In genomic region chr3:55488398-55489055, GRCh38 we compare ENCODE assay signal across 8 cellular contexts. TPM values are rescaled to one million over a fixed set of nuclear protein-coding genes. Genes with fewer than 3 reads are reported as not detected.
DNase-seq lines count a peak whose midpoint lies in the region; ATAC-seq and TF ChIP-seq lines count a peak whose summit lies in the region.

No MANE protein-coding gene starts in this region.

- peak overlapping the region; percentile 100 for H3K4me2 ChIP-seq in GM23248 (ENCODE audit: unreplicated experiment)

- peak; percentile 81 for DNase-seq in Ammon's horn (ENCODE audit: low spot score)
- DNase-seq in GM23248 = peak; percentile 86
- DNase-seq in fibroblast of the conjunctiva (ENCODE audit: low read depth) = peak; percentile 73
- peak; percentile 77 for DNase-seq in nephron progenitor cell
- DNase-seq in CD4-positive, alpha-beta memory T cell = no peak
- DNase-seq in NCI-H1694 (lab: John Stamatoyannopoulos, UW) = no peak

- no peaks in the 10 kb centered on the region for H3K9me2 ChIP-seq in GM23248 (ENCODE audit: insufficient read depth)

- POLR2A ChIA-PET in CD4-positive, alpha-beta memory T cell (lab: Charles Lee; ENCODE audit: partially characterized antibody) = no interaction called here

- H3K27ac Mint-ChIP-seq in nephron progenitor cell = peak overlapping the region; percentile 93
- H3K27ac Mint-ChIP-seq in CD4-positive, alpha-beta memory T cell = no peak overlapping the region

- peaks cover 15% of the 10 kb centered on the region for H3K27me3 Mint-ChIP-seq in nephron progenitor cell (ENCODE audit: low read depth, poor library complexity)
- peaks cover 35 to 43% of the 10 kb centered on the region in 2 donors for H3K27me3 Mint-ChIP-seq in CD4-positive, alpha-beta memory T cell

- peak overlapping the region; percentile 97 for H3K4me3 ChIP-seq in GM23248
- H3K4me3 ChIP-seq in WI38 (ENCODE audit: low read depth, low read length) = peak overlapping the region; percentile 90
- H3K4me3 ChIP-seq in CD4-positive, alpha-beta memory T cell (ENCODE audit: low read length in 2 of 2) = no peak overlapping the region

- intact Hi-C loops in CD4-positive, alpha-beta memory T cell (cut with micrococcal nuclease) = no loop called here

- peak overlapping the region; percentile 92 for H3K9ac ChIP-seq in GM23248

- H3K27ac ChIP-seq in GM23248 = peak overlapping the region; percentile 86
- H3K27ac ChIP-seq in CD4-positive, alpha-beta memory T cell (ENCODE audit: low read depth, low read length) = no peak overlapping the region

- H3K9me3 ChIP-seq in GM23248 (ENCODE audit: low read depth) = no peaks in the 10 kb centered on the region
- H3K9me3 ChIP-seq in CD4-positive, alpha-beta memory T cell (ENCODE audit: control insufficient read depth in 1 of 2, low read length in 2 of 2) = no peaks in the 10 kb centered on the region

- H3K27me3 ChIP-seq in GM23248 (replicated peaks; ENCODE audit: insufficient read depth) = no peaks in the 10 kb centered on the region
- peaks cover 20% of the 10 kb centered on the region for H3K27me3 ChIP-seq in CD4-positive, alpha-beta memory T cell (ENCODE audit: insufficient read depth, low read length)

- CTCF ChIA-PET in CD4-positive, alpha-beta memory T cell (lab: Charles Lee; ENCODE audit: partially characterized antibody) = no interaction called here

- peaks cover 47% of the 10 kb centered on the region for H3F3A ChIP-seq in GM23248 (ENCODE audit: insufficient read depth)

- peak overlapping the region; percentile 84 for H2AFZ ChIP-seq in GM23248

- peaks cover 66% of the 10 kb centered on the region for H3K4me1 Mint-ChIP-seq in nephron progenitor cell
- H3K4me1 Mint-ChIP-seq in CD4-positive, alpha-beta memory T cell = peaks cover 10 to 35% (median 12%) of the 10 kb centered on the region in 4 donors

- no peak for ATAC-seq in GM21825 (IDR thresholded peaks at IDR 0.05; ENCODE audit: unreplicated experiment)

- no peaks in the 10 kb centered on the region; the same call in 1 of the 2 replicates for H3K36me3 ChIP-seq in GM23248 (ENCODE audit: low read depth)
- H3K36me3 ChIP-seq in CD4-positive, alpha-beta memory T cell (ENCODE audit: insufficient read depth, low read length) = no peaks in the 10 kb centered on the region

- H4K20me1 ChIP-seq in GM23248 (ENCODE audit: insufficient read depth) = no peaks in the 10 kb centered on the region

- H3K9me3 Mint-ChIP-seq in nephron progenitor cell = no peaks in the 10 kb centered on the region
- H3K9me3 Mint-ChIP-seq in CD4-positive, alpha-beta memory T cell = peaks cover 0 to 16% (median 2%) of the 10 kb centered on the region in 8 donors

- TF ChIP-seq CTCF in WI38 (IDR thresholded peaks at IDR 0.05; ENCODE audit: low read depth, low read length) (no peak), nephron progenitor cell (IDR thresholded peaks at IDR 0.05) (no peak)

- 1 to 3% methylated on average over 30 of the region's 30 CpGs for WGBS in GM23248 (ENCODE audit: low coverage in 1 of 2, low lambda C conversion rate in 2 of 2, missing lambda C conversion rate in 2 of 2), 2 experiments

- in situ Hi-C loops in GM23248 (cut with MboI) = loop anchor here (10.0 to 25.0 kb wide), 3 partner anchors 324 to 1051 kb away; no protein-coding TSS in a partner anchor

- peaks cover 18% of the 10 kb centered on the region for H3K4me1 ChIP-seq in GM23248 (ENCODE audit: insufficient read depth)
- H3K4me1 ChIP-seq in CD4-positive, alpha-beta memory T cell (ENCODE audit: insufficient read depth, low read length) = no peaks in the 10 kb centered on the region

- H3K79me2 ChIP-seq in GM23248 (ENCODE audit: insufficient read depth) = peaks cover 43% of the 10 kb centered on the region

- no peaks in the 10 kb centered on the region for H3K36me3 Mint-ChIP-seq in nephron progenitor cell (ENCODE audit: low read depth)
- H3K36me3 Mint-ChIP-seq in CD4-positive, alpha-beta memory T cell = peaks cover 0 to 5% of the 10 kb centered on the region in 2 donors

- peak overlapping the region; percentile 95 for H3K4me3 Mint-ChIP-seq in nephron progenitor cell
- H3K4me3 Mint-ChIP-seq in CD4-positive, alpha-beta memory T cell = peak overlapping the region in 2 of 8 donors; percentile 23 to 46

RNA-seq across cellular contexts. Expression of gene WNT5A, which starts 1.4 kb away (rescaled TPM):
- 281 and 298 TPM in 2 replicates for total RNA-seq in GM23248 (2014; rRNA removed; shearing (Covaris generic))
- polyA plus RNA-seq in GM23248 (2016; fragmentation: Nextera tagmentation; extraction: Ambion mirVana) = 74.0 and 76.1 TPM in 2 replicates
- total RNA-seq in CD4-positive, alpha-beta memory T cell = under 1 TPM in 1 of 2 experiments, not detected in 1; 0.06 TPM
- not detected for polyA plus RNA-seq in CD4-positive, alpha-beta memory T cell

Comparison
In these comparisons a context has a peak if more than half of its experiments do, and no peak if none do; other contexts are left out.
1. DNase-seq: peak in Ammon's horn (single experiment), GM23248 (single experiment), fibroblast of the conjunctiva (single experiment) and nephron progenitor cell (single experiment); none in CD4-positive, alpha-beta memory T cell (0 of 5) and NCI-H1694 (single experiment).
2. H3K4me3 ChIP-seq: peak in GM23248 (single experiment) and WI38 (single experiment); none in CD4-positive, alpha-beta memory T cell (0 of 2).
3. RNA of gene WNT5A, which starts 1.4 kb away (total RNA-seq): 281 to 298 TPM in GM23248; 0.06 TPM in CD4-positive, alpha-beta memory T cell; every median in the first group is over 100 times any median in the second.